In the genomic region with DNA sequence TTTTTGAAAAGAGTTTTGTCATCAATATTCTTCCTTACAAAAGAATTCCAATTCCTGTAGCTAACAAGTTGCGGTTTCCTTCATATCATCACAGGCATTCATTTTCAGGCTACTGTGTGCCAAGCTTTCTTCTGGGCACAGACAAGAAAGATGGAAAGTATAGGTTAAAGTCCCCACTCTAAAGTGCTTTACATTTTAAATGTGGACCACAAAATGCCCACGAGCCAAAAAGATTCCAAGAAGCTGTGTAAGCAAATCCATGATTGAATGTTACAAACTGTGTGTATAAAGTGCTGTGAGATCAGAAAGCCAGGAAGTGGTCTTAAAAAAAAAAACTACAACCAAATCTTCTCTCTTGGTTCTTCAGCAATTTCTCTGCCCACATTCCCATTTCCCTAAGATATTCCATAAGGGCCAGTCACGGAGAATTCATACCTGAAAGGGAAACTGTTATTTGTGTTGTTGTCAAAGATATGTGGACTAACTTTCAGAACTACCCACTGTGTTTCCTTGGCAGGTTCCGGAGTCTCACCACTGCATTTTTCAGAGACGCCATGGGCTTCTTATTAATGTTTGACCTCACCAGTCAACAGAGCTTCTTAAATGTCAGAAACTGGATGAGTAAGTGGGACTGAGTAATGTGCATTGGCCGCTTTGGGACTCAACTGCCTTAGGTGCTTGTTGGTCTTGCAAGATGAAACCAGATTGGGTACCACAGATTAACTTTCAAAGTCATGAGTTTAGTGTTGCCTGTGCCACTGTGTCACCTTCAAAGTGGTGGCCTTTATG, we compare ENCODE assay signal across 13 cellular contexts.
"Had no signal": no experiment of that assay in that cellular context is flagged by ENCODE, and none has a peak within 500 bp of the region (broad histone marks: within the 10 kb centered on the region; RNA-seq: fewer than 3 reads in every experiment).

No MANE protein-coding gene starts in this region.

- ATAC-seq: activated CD4-positive, CD25-positive, alpha-beta regulatory T cell treated with anti-CD3 and anti-CD28 coated beads, Interleukin-2, amount 50 U/mL, for 24 hours; psoas muscle; sciatic nerve; stimulated activated naive B cell treated with anti-CD40 and anti-IgM and Interleukin-4, amounts not matched to agents 10 μg/mL and 1 μg/mL and 100 μg/mL, for 72 hours had no signal

- DNase-seq: activated naive CD8-positive, alpha-beta T cell treated with anti-CD3 and anti-CD28 coated beads, Interleukin-2, amount 10 ng/mL, durations not matched to agents 7 days and 5 days; anterior cingulate cortex; nephron progenitor cell; psoas muscle; stimulated activated CD4-positive, alpha-beta T cell treated with anti-CD3 and anti-CD28 coated beads, Interleukin-12 subunit alpha, Interleukin-12 subunit beta, amount 100 ng/mL, for 4 hours; stimulated activated CD4-positive, alpha-beta T cell treated with anti-CD3 and anti-CD28 coated beads, Interleukin-2, amount 100 ng/mL, for 48 hours; stimulated activated naive B cell treated with anti-CD40 and anti-IgM and Interleukin-4, amounts not matched to agents 10 μg/mL and 1 μg/mL and 100 μg/mL, for 72 hours; transverse colon had no signal

- H3K4me3 ChIP-seq: esophagus muscularis mucosa, psoas muscle, transverse colon, vagina had no signal

- FAIRE-seq: colon had no signal
